Comparison of ENCODE assay signal across 24 cellular contexts in the genomic region with DNA sequence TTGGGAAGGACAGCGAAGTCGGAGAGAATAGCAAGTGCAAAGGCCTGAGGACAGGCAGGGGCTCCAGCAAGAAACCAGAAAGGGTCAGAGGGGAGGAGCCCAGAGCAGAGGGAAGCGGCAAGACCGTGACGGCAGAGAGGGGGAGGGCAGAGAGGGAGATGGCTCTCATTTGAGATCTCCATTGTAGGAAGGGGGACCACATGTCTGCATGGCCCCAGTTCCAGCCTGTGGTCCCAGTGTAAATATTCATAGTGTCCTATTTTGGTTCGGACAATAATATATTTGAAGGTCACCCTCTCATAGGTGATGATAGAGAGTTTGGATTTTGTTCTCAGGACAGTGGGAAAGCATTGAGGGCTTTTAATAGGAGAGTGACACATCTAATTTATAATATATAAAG. TPM values are rescaled to one million over a fixed set of nuclear protein-coding genes. Genes with fewer than 3 reads are reported as not detected.
DNase-seq lines count a peak whose midpoint lies in the region; ATAC-seq, FAIRE-seq and TF ChIP-seq lines count a peak whose summit lies in the region.
"Had no signal": no experiment of that assay in that cellular context is flagged by ENCODE, and none has a peak within 500 bp of the region (broad histone marks: within the 10 kb centered on the region; RNA-seq: fewer than 3 reads in every experiment).

No MANE protein-coding gene starts in this region.

- no peak overlapping the region for H3K23ac ChIP-seq in H1 (ENCODE audit: insufficient read length)

- FAIRE-seq in HepG2 (lab: Jason Lieb, UNC) (no peak), H1 (lab: Jason Lieb, UNC) (no peak)
- FAIRE-seq: D721Med had no signal

- H2AK5ac ChIP-seq in H1 (ENCODE audit: low read depth, low read length) = no peak overlapping the region

- no peak overlapping the region for H2BK12ac ChIP-seq in H1 (ENCODE audit: low read depth, low read length)

- no peak overlapping the region for H3K14ac ChIP-seq in H1 (ENCODE audit: insufficient read length)

- intact Hi-C loops in HepG2 (cut with micrococcal nuclease; ENCODE audit: unreplicated experiment) (no loop called here), right lobe of liver (cut with DNase I) (no loop called here)

- H3K9me3 ChIP-seq in HepG2 (ENCODE audit: low read length) = no peaks in the 10 kb centered on the region
- H3K9me3 ChIP-seq in right lobe of liver = no peaks in the 10 kb centered on the region
- no peaks in the 10 kb centered on the region for H3K9me3 ChIP-seq in H1 (ENCODE audit: insufficient read depth in 2 of 2, low read depth in 1 of 2, low read length in 1 of 2)
- H3K9me3 ChIP-seq in stomach smooth muscle (ENCODE audit: control insufficient read depth in 2 of 2, low read length in 2 of 2) = no peaks in the 10 kb centered on the region
- H3K9me3 ChIP-seq: HAP-1 had no signal

- H4K91ac ChIP-seq in H1 (replicated peaks; ENCODE audit: insufficient read length, low read length) = no peak overlapping the region

- no peak overlapping the region for H3K4ac ChIP-seq in H1 (replicated peaks; ENCODE audit: insufficient read length, low read depth, low read length)

- TF ChIP-seq EP300 in HepG2 (IDR thresholded peaks at IDR 0.05; ENCODE audit: low read depth in 2 of 2, low read length in 2 of 2) (no peak), HepG2 (CRISPR knock-in tag; IDR thresholded peaks at IDR 0.05; ENCODE audit: borderline replicate concordance) (0 out of 2 replicates have a peak, but pooled peaks have one; percentile 2), H1 (IDR thresholded peaks at IDR 0.05; ENCODE audit: borderline replicate concordance in 1 of 2, low read depth in 2 of 2, low read length in 2 of 2) (no peak)

- H2BK5ac ChIP-seq in H1 (ENCODE audit: low read depth, low read length) = no peak overlapping the region

- no peak overlapping the region for H2BK20ac ChIP-seq in H1 (ENCODE audit: low read length)

- TF ChIP-seq CTCF in HepG2 (CRISPR knock-in tag; IDR thresholded peaks at IDR 0.05) (no peak), right lobe of liver (IDR thresholded peaks at IDR 0.05) (no peak), H1 (IDR thresholded peaks at IDR 0.05; ENCODE audit: control extremely low read depth in 1 of 3, insufficient read depth in 1 of 3, low read depth in 1 of 3, low read length in 3 of 3) (no peak)

- H3K79me1 ChIP-seq in H1 (ENCODE audit: low read depth, low read length) = no peaks in the 10 kb centered on the region

- POLR2A ChIA-PET in HepG2 (lab: Yijun Ruan, JAX) (no interaction called here), H1 (lab: Charles Lee; ENCODE audit: partially characterized antibody) (interaction anchor here (1.3 kb wide), 1 partner anchor 138 kb away, joined by 3 read pairs; no protein-coding TSS in a partner anchor)

- H4K20me1 ChIP-seq in HepG2 (ENCODE audit: insufficient read depth, low read length) (no peaks in the 10 kb centered on the region), H1 (replicated peaks in 1 of 2; ENCODE audit: control insufficient read depth in 1 of 2, insufficient read depth in 2 of 2, low read length in 2 of 2) (peaks cover 0 to 6% of the 10 kb centered on the region in 2 experiments)
- H4K20me1 ChIP-seq: BLaER1 had no signal

- TF ChIP-seq POLR2A in HepG2 (IDR thresholded peaks at IDR 0.05; ENCODE audit: insufficient read depth in 1 of 2, low read depth in 2 of 2, low read length in 2 of 2) (no peak), right lobe of liver (IDR thresholded peaks at IDR 0.05) (no peak), H1 (IDR thresholded peaks at IDR 0.05; ENCODE audit: control extremely low read depth in 1 of 2, low read depth in 2 of 2, low read length in 2 of 2) (no peak)

- no peak overlapping the region for H3K9ac ChIP-seq in HepG2 (ENCODE audit: insufficient read depth, low read depth, low read length)
- no peak overlapping the region for H3K9ac ChIP-seq in H1 (replicated peaks in 1 of 4; ENCODE audit: extremely low read depth in 1 of 4, low read depth in 3 of 4, low read length in 3 of 4)
- no peak overlapping the region for H3K9ac ChIP-seq in stomach smooth muscle (ENCODE audit: low read length in 2 of 2)
- H3K9ac ChIP-seq: BLaER1, KMS-11 had no signal

- H3K27me3 ChIP-seq in HepG2 (ENCODE audit: control insufficient read depth in 1 of 2, insufficient read depth in 2 of 2, low read length in 2 of 2) = peaks cover 12 to 23% of the 10 kb centered on the region in 2 experiments; a peak in 4 of 5 replicates
- H3K27me3 ChIP-seq in right lobe of liver = peaks cover 0 to 20% of the 10 kb centered on the region in 2 donors
- H3K27me3 ChIP-seq in H1 (replicated peaks in 1 of 4; ENCODE audit: control insufficient read depth in 3 of 4, extremely low read depth in 1 of 4, insufficient read depth in 3 of 4, low read length in 3 of 4) = peaks cover 14 to 68% (median 54%) of the 10 kb centered on the region in 4 experiments
- H3K27me3 ChIP-seq in stomach smooth muscle (ENCODE audit: control insufficient read depth in 1 of 2, insufficient read depth in 2 of 2, low read length in 2 of 2) = peaks cover 5 to 18% of the 10 kb centered on the region in 2 donors

- CTCF ChIA-PET in HepG2 (lab: Yijun Ruan, JAX; ENCODE audit: low intra/inter-chr PET ratio, low total read pairs) (no interaction called here), H1 (lab: Charles Lee; ENCODE audit: partially characterized antibody) (interaction anchor here (0.9 to 1.4 kb wide), 3 partner anchors 19 to 273 kb away, joined by 3 to 8 read pairs (median 4); no protein-coding TSS in a partner anchor)

- no peak for DNase-seq in HepG2 (ENCODE audit: low spot score)
- no peak for DNase-seq in right lobe of liver
- DNase-seq in H1 (ENCODE audit: low read depth in 1 of 2, low spot score in 2 of 2) = no peak
- no peak for DNase-seq in NCI-H1694 (lab: John Stamatoyannopoulos, UW)
- no peak for DNase-seq in DMS53 treated with DMSO at 0.1 percent for 48 hours (lab: John Stamatoyannopoulos, UW; ENCODE audit: unreplicated experiment)
- DNase-seq in cortex of kidney (lab: John Stamatoyannopoulos, UW) = no peak
- DNase-seq: 8988T; CD4-positive, CD25-positive, alpha-beta regulatory T cell; IMR-90; MM.1S; NCI-H2029 treated with DMSO at 0.1 percent for 48 hours; NCI-H446 treated with DMSO at 0.1 percent for 48 hours; NCI-H526 treated with DMSO at 0.1 percent for 48 hours; SHP77 had no signal

- H3K18ac ChIP-seq in H1 (ENCODE audit: extremely low read depth, low read length) = no peak overlapping the region; the same call in 1 of the 2 replicates

- peaks cover 13% of the 10 kb centered on the region for H3K23me2 ChIP-seq in H1 (ENCODE audit: low read depth, low read length)

- H3K56ac ChIP-seq in H1 (replicated peaks; ENCODE audit: insufficient read length, low read depth, low read length) = no peak overlapping the region

- H4K5ac ChIP-seq in H1 (ENCODE audit: insufficient read length, low read depth, low read length) = no peak overlapping the region

- H3K4me3 ChIP-seq in HepG2 (replicated peaks in 1 of 3; ENCODE audit: insufficient read depth in 1 of 3, low read depth in 2 of 3, low read length in 3 of 3) = no peak overlapping the region
- no peak overlapping the region for H3K4me3 ChIP-seq in right lobe of liver
- no peak overlapping the region for H3K4me3 ChIP-seq in H1 (ENCODE audit: extremely low read depth in 1 of 4, insufficient read depth in 2 of 4, low read depth in 3 of 4, low read length in 4 of 4)
- H3K4me3 ChIP-seq in stomach smooth muscle (ENCODE audit: low read length in 2 of 2) = peak overlapping the region in 1 of 2 donors; percentile 64
- H3K4me3 ChIP-seq: BLaER1, GM23338, HAP-1 had no signal

- H3K79me2 ChIP-seq in HepG2 (ENCODE audit: insufficient read depth, low read length) (no peaks in the 10 kb centered on the region), H1 (ENCODE audit: control insufficient read depth in 1 of 2, insufficient read depth in 2 of 2, low read length in 2 of 2) (no peaks in the 10 kb centered on the region)

- H2BK120ac ChIP-seq in H1 (replicated peaks; ENCODE audit: low read depth, low read length) = no peak overlapping the region

- no peak for ATAC-seq in HepG2
- no peak for ATAC-seq in right lobe of liver
- ATAC-seq: GM23338, Panc1 had no signal

- WGBS in HepG2 (ENCODE audit: low lambda C conversion rate) = 76% methylated on average over 6 of the region's 6 CpGs
- WGBS in right lobe of liver (ENCODE audit: insufficient coverage, low coverage, low lambda C conversion rate, missing lambda C conversion rate) = 52% methylated on average over 6 of the region's 6 CpGs
- 79% methylated on average over 6 of the region's 6 CpGs; no CpG with 5 or more reads in 1 of the 2 experiments for whole genome bisulfite sequencing in H1 (ENCODE audit: extremely low coverage in 1 of 2, insufficient coverage in 1 of 2, insufficient read length in 1 of 2, insufficient replicate concordance in 2 of 2, low coverage in 1 of 2, low lambda C conversion rate in 2 of 2, missing lambda C conversion rate in 1 of 2), 2 experiments

- in situ Hi-C loops in HepG2 (cut with HindIII; ENCODE audit: extremely low pct_ligation_motif_present, low pct_unique_long_range_greater_than_20kb) = no loop called here

- peaks cover 34% of the 10 kb centered on the region for H3K4me1 ChIP-seq in HepG2 (ENCODE audit: insufficient read depth, low read length)
- peaks cover 0 to 9% (median 0%) of the 10 kb centered on the region in 4 donors for H3K4me1 ChIP-seq in right lobe of liver
- peaks cover 0 to 12% (median 4%) of the 10 kb centered on the region in 4 experiments; a peak in 5 of 7 replicates for H3K4me1 ChIP-seq in H1 (replicated peaks in 1 of 4; ENCODE audit: control insufficient read depth in 3 of 4, insufficient read depth in 4 of 4, low read length in 3 of 4)
- H3K4me1 ChIP-seq in stomach smooth muscle (ENCODE audit: control insufficient read depth, insufficient read depth, low read length) = peaks cover 39% of the 10 kb centered on the region
- H3K4me1 ChIP-seq: BLaER1, HAP-1 had no signal

- H2BK15ac ChIP-seq in H1 (ENCODE audit: low read length) = 0 out of 2 replicates have a peak overlapping the region, but pooled peaks have one; percentile 9

- H2AFZ ChIP-seq in HepG2 (ENCODE audit: low read length) = no peak overlapping the region
- H2AFZ ChIP-seq in H1 (ENCODE audit: low read length) = no peak overlapping the region
- H2AFZ ChIP-seq: GM23338 had no signal

- H3K36me3 ChIP-seq in HepG2 (replicated peaks in 1 of 2; ENCODE audit: control insufficient read depth in 1 of 2, insufficient read depth in 2 of 2, low read length in 2 of 2) = no peaks in the 10 kb centered on the region
- H3K36me3 ChIP-seq in right lobe of liver = no peaks in the 10 kb centered on the region
- H3K36me3 ChIP-seq in H1 (ENCODE audit: control insufficient read depth in 2 of 4, insufficient read depth in 4 of 4, low read length in 3 of 4) = no peaks in the 10 kb centered on the region
- H3K36me3 ChIP-seq in stomach smooth muscle (ENCODE audit: control insufficient read depth in 2 of 2, insufficient read depth in 2 of 2, low read length in 2 of 2) = no peaks in the 10 kb centered on the region
- H3K36me3 ChIP-seq: BLaER1, HAP-1 had no signal

- H3K27ac ChIP-seq in HepG2 (ENCODE audit: extremely low read length, insufficient read depth, low read length) (no peak overlapping the region), right lobe of liver (no peak overlapping the region), H1 (ENCODE audit: low read depth, low read length) (no peak overlapping the region), stomach smooth muscle (ENCODE audit: low read length) (peak overlapping the region; percentile 3)
- H3K27ac ChIP-seq: BLaER1, KMS-11, RWPE1 had no signal

- TF ChIP-seq RAD21 in HepG2 (CRISPR knock-in tag; IDR thresholded peaks at IDR 0.05) (no peak), H1 (IDR thresholded peaks at IDR 0.05 in 1 of 2, conservative IDR thresholded peaks at IDR 0.05 in 1 of 2; ENCODE audit: low read depth in 2 of 2, low read length in 2 of 2) (no peak)

- BruUV-seq in HepG2 (replicated peaks; lab: Mats Ljungman, UMichigan) = no TSS peak

- H4K8ac ChIP-seq in H1 (ENCODE audit: extremely low read depth, insufficient read depth, low read length) = no peak overlapping the region

- no peak overlapping the region for H3K4me2 ChIP-seq in HepG2 (ENCODE audit: low read depth, low read length)
- H3K4me2 ChIP-seq in H1 (ENCODE audit: insufficient read depth in 1 of 2, low read depth in 2 of 2, low read length in 2 of 2) = no peak overlapping the region
- H3K4me2 ChIP-seq: BLaER1, GM23338, KMS-11 had no signal

RNA-seq across cellular contexts. Expression of a gene that starts 2.7 kb away (rescaled TPM):
- 0.07 TPM in 1 of 2 replicates, not detected in the other for total RNA-seq in HepG2 (2016; rRNA removed; fragmentation: Illumina TruSeq; extraction: Trizol)
- not detected in 2 replicates for total RNA-seq in HepG2 (2016; cell fraction: cytosol; rRNA removed; fragmentation: Illumina TruSeq; extraction: Trizol; ENCODE audit: low read depth)
- total RNA-seq in HepG2 (2016; cell fraction: insoluble cytoplasmic fraction; rRNA removed; fragmentation: Illumina TruSeq; extraction: Trizol) = 0.17 TPM in 1 of 2 replicates, not detected in the other
- total RNA-seq in HepG2 (2016; cell fraction: membrane; rRNA removed; fragmentation: Illumina TruSeq; extraction: Trizol) = 0.09 TPM in 1 of 2 replicates, not detected in the other
- total RNA-seq in HepG2 (2016; cell fraction: nucleus; rRNA removed; fragmentation: Illumina TruSeq; extraction: Trizol) = 0.13 TPM in 1 of 2 replicates, not detected in the other
- polyA plus RNA-seq in HepG2 (2011; rRNA removed) = 0.09 and 0.13 TPM in 2 replicates
- 0.06 and 0.24 TPM in 2 replicates for polyA plus RNA-seq in HepG2 (2011; cell fraction: cytosol; rRNA removed)
- polyA plus RNA-seq in HepG2 (2011; cell fraction: nucleus; rRNA removed) = 0.26 and 0.45 TPM in 2 replicates
- polyA plus RNA-seq in HepG2 (2012) = 0.24 TPM in 1 of 2 replicates, not detected in the other
- polyA plus RNA-seq in HepG2 (2016; cell fraction: cytosol; fragmentation: Illumina TruSeq; extraction: Trizol; ENCODE audit: low read depth) = 0.03 TPM in 1 of 2 replicates, not detected in the other
- polyA plus RNA-seq in HepG2 (2016; cell fraction: insoluble cytoplasmic fraction; fragmentation: Illumina TruSeq; extraction: Trizol; ENCODE audit: low read depth) = 0.19 TPM in 1 of 2 replicates, not detected in the other
- polyA plus RNA-seq in HepG2 (2016; cell fraction: membrane; fragmentation: Illumina TruSeq; extraction: Trizol; ENCODE audit: low read depth) = 0.07 TPM in 1 of 2 replicates, not detected in the other
- 0.33 and 0.37 TPM in 2 replicates for polyA plus RNA-seq in HepG2 (2016; cell fraction: nucleus; fragmentation: Illumina TruSeq; extraction: Trizol; ENCODE audit: insufficient read depth, low read depth)
- 0.50 TPM in 1 of 2 replicates, not detected in the other for polyA minus RNA-seq in HepG2 (2011; rRNA and poly(A)+ RNA removed; ENCODE audit: low replicate concordance)
- polyA minus RNA-seq in HepG2 (2011; cell fraction: cytosol; rRNA and poly(A)+ RNA removed) = not detected in 2 replicates
- polyA minus RNA-seq in HepG2 (2011; cell fraction: nucleus; rRNA and poly(A)+ RNA removed) = 0.26 and 0.62 TPM in 2 replicates
- under 1 TPM in 1 of 6 experiments, not detected in 5; 0.18 TPM for total RNA-seq in right lobe of liver
- 0.23 and 0.24 TPM in 2 replicates for total RNA-seq in H1 (2021; fragmentation: NEBNext Ultra II Directional; extraction: Animal tissue kit (Norgen Biotek cat#: 25700))
- polyA plus RNA-seq in H1 (2011; rRNA removed) = 0.47 and 0.63 TPM in 2 replicates
- polyA plus RNA-seq in H1 (2011; cell fraction: cytosol; rRNA removed) = 0.19 TPM
- polyA plus RNA-seq in H1 (2011; cell fraction: nucleus; rRNA removed) = 0.77 TPM
- polyA plus RNA-seq in H1 (2012, experiment 1 of 2) = 0.31 to 0.57 TPM (median 0.42 TPM) in 3 of 4 replicates, not detected in the other
- 0.12 TPM for polyA plus RNA-seq in H1 (2012, experiment 2 of 2)
- polyA plus RNA-seq in H1 (2013, experiment 1 of 2) = 0.18 TPM
- polyA plus RNA-seq in H1 (2013, experiment 2 of 2) = 0.20 TPM
- polyA minus RNA-seq in H1 (2011; rRNA and poly(A)+ RNA removed) = 0.19 and 0.24 TPM in 2 replicates
- polyA minus RNA-seq in H1 (2011; cell fraction: cytosol; rRNA and poly(A)+ RNA removed) = 0.51 TPM
- 0.60 TPM for polyA minus RNA-seq in H1 (2011; cell fraction: nucleus; rRNA and poly(A)+ RNA removed)
- total RNA-seq: CD4-positive, CD25-positive, alpha-beta regulatory T cell; Daoy; G401 had no signal
- polyA plus RNA-seq: CD4-positive, CD25-positive, alpha-beta regulatory T cell; GM23338 had no signal
